ENCODE assay signal across 8 cellular contexts in the genomic region with DNA sequence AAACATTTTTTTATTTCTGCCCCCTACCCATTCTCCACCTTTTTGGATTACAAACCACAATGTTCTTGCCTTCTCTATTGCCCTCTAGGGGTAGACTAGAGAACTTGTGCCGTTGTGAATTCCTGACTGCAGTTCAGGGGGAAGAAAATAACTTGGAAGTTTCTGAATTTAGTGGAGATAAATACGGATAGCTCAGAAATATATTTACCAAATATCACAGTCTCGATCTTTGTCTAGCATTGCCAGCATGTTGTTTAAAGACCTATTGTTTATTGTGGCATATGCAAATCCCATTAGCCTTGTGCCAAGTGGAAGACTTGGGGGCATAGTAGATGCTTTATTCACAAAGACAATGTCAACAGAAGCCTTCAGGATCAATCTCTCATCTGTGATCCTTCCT.
DNase-seq lines count a peak whose midpoint lies in the region; ATAC-seq, FAIRE-seq and TF ChIP-seq lines count a peak whose summit lies in the region.

No MANE protein-coding gene starts in this region.

- ATAC-seq in HG02759 (IDR thresholded peaks at IDR 0.05; ENCODE audit: unreplicated experiment): peak; percentile 77
- peak; percentile 44; the same call in 1 of the 3 replicates for ATAC-seq in RWPE2 (ENCODE audit: low read depth)
- no peak for ATAC-seq in HG03039 (IDR thresholded peaks at IDR 0.05; ENCODE audit: unreplicated experiment)

- TF ChIP-seq CTCF in RWPE2 (IDR thresholded peaks at IDR 0.05; ENCODE audit: poor library complexity, severe bottlenecking): peak; percentile 77

- H3K4me1 ChIP-seq in RWPE2 (ENCODE audit: insufficient read depth, poor library complexity, severe bottlenecking): no peaks in the 10 kb centered on the region

- H3K27me3 ChIP-seq in RWPE2 (ENCODE audit: insufficient read depth, poor library complexity, severe bottlenecking): peaks cover 20% of the 10 kb centered on the region

- no peak for FAIRE-seq in urothelium cell line (lab: Jason Lieb, UNC)

- H3K9me3 ChIP-seq in RWPE2 (ENCODE audit: severe bottlenecking): no peaks in the 10 kb centered on the region

- H3K27ac ChIP-seq in RWPE2 (ENCODE audit: poor library complexity, severe bottlenecking): no peak overlapping the region

- H3K36me3 ChIP-seq in RWPE2 (ENCODE audit: low read depth): no peaks in the 10 kb centered on the region

- no peak overlapping the region for H3K4me3 ChIP-seq in RWPE2 (ENCODE audit: severe bottlenecking)

- DNase-seq in NCI-H1694 treated with DMSO at 0.1 percent for 48 hours (lab: John Stamatoyannopoulos, UW) (peak; percentile 30), NCI-H1694 (lab: John Stamatoyannopoulos, UW) (no peak), RWPE2 (ENCODE audit: low spot score) (no peak), globus pallidus (ENCODE audit: low spot score) (peak; percentile 94), urothelium cell line (ENCODE audit: low spot score) (peak; percentile 12)
- no peak for DNase-seq in activated T-cell treated with anti-CD3 and anti-CD28 coated beads, Interleukin-2, amount 50 U/mL, for 48 hours

Comparison
In these comparisons a context has a peak if more than half of its experiments do, and no peak if none do; other contexts are left out.
1. DNase-seq: peak in NCI-H1694 treated with DMSO at 0.1 percent for 48 hours (single experiment), globus pallidus (single experiment) and urothelium cell line (single experiment); none in NCI-H1694 (single experiment), RWPE2 (single experiment) and activated T-cell treated with anti-CD3 and anti-CD28 coated beads, Interleukin-2, amount 50 U/mL, for 48 hours (0 of 2).